Comparison of ENCODE assay signal across 8 cellular contexts in genomic region chr6:25014806-25015560, GRCh38.
DNase-seq lines count a peak whose midpoint lies in the region; ATAC-seq and TF ChIP-seq lines count a peak whose summit lies in the region.

No MANE protein-coding gene starts in this region.

- no peaks in the 10 kb centered on the region for H3K9me3 Mint-ChIP-seq in naive thymus-derived CD4-positive, alpha-beta T cell

- in situ Hi-C loops in mammary epithelial cell (cut with MboI; ENCODE audit: low sequenced_read_pairs in 2 of 2) = loop anchor here (5.0 kb wide), 1 partner anchor 158 kb away; no protein-coding TSS in a partner anchor

- H3K79me2 ChIP-seq in DOHH2 (ENCODE audit: control insufficient read depth, low read length) (no peaks in the 10 kb centered on the region), mammary epithelial cell (ENCODE audit: insufficient read depth, low read length) (no peaks in the 10 kb centered on the region)

- H3F3A ChIP-seq in DOHH2 (ENCODE audit: control insufficient read depth, insufficient read depth) = peaks cover 10% of the 10 kb centered on the region

- H3K36me3 ChIP-seq in DOHH2 (ENCODE audit: control insufficient read depth, low read length) (no peaks in the 10 kb centered on the region), mammary epithelial cell (ENCODE audit: insufficient read depth, low read length) (no peaks in the 10 kb centered on the region)
- no peaks in the 10 kb centered on the region for H3K36me3 ChIP-seq in naive thymus-derived CD4-positive, alpha-beta T cell (ENCODE audit: control insufficient read depth in 2 of 3, insufficient read depth in 3 of 3, low read length in 3 of 3)

- H3K4me3 ChIP-seq in DOHH2 (ENCODE audit: low read length) = peak overlapping the region; percentile 28
- no peak overlapping the region for H3K4me3 ChIP-seq in mammary epithelial cell (replicated peaks in 1 of 3; ENCODE audit: insufficient read depth in 1 of 3, low read depth in 2 of 3, low read length in 3 of 3)
- H3K4me3 ChIP-seq in naive thymus-derived CD4-positive, alpha-beta T cell (ENCODE audit: low read length) = no peak overlapping the region

- H3K9me3 ChIP-seq in DOHH2 (ENCODE audit: control insufficient read depth, insufficient read depth, low read length) (no peaks in the 10 kb centered on the region), mammary epithelial cell (replicated peaks; ENCODE audit: insufficient read depth, low read length) (no peaks in the 10 kb centered on the region)
- H3K9me3 ChIP-seq in naive thymus-derived CD4-positive, alpha-beta T cell (ENCODE audit: control insufficient read depth in 2 of 3, low read length in 3 of 3) = no peaks in the 10 kb centered on the region

- H3K9me2 ChIP-seq in DOHH2 (replicated peaks; ENCODE audit: control insufficient read depth, low read length) = no peaks in the 10 kb centered on the region

- peak overlapping the region; percentile 31 for H3K9ac ChIP-seq in mammary epithelial cell (ENCODE audit: insufficient read depth, low read length)

- peaks cover 39 to 72% (median 54%) of the 10 kb centered on the region in 7 donors for H3K4me1 Mint-ChIP-seq in naive thymus-derived CD4-positive, alpha-beta T cell

- H3K4me2 ChIP-seq in DOHH2 (ENCODE audit: low read length) (peak overlapping the region; percentile 48), mammary epithelial cell (ENCODE audit: insufficient read depth, low read depth, low read length) (peak overlapping the region; percentile 34)

- peaks cover 59% of the 10 kb centered on the region for H3K4me1 ChIP-seq in DOHH2 (ENCODE audit: control insufficient read depth, low read length)
- peaks cover 74% of the 10 kb centered on the region for H3K4me1 ChIP-seq in mammary epithelial cell (ENCODE audit: insufficient read depth, low read length)
- H3K4me1 ChIP-seq in naive thymus-derived CD4-positive, alpha-beta T cell (ENCODE audit: control insufficient read depth in 2 of 2, insufficient read depth in 2 of 2, low read length in 2 of 2) = peaks cover 13 to 38% of the 10 kb centered on the region in 2 donors

- WGBS in mammary epithelial cell (ENCODE audit: low coverage, missing lambda C conversion rate) = 31% methylated on average over 11 of the region's 11 CpGs

- H3K27ac Mint-ChIP-seq in naive thymus-derived CD4-positive, alpha-beta T cell = peak overlapping the region; percentile 67 to 99 (median 94)

- H3K27ac ChIP-seq in DOHH2 (ENCODE audit: low read depth, low read length) (peak overlapping the region; percentile 38), mammary epithelial cell (ENCODE audit: insufficient read depth, low read depth, low read length) (peak overlapping the region; percentile 58)
- H3K27ac ChIP-seq in naive thymus-derived CD4-positive, alpha-beta T cell (ENCODE audit: low read depth, low read length) = peak overlapping the region; percentile 73

- H4K20me1 ChIP-seq in DOHH2 (ENCODE audit: control insufficient read depth, insufficient read depth, low read depth, low read length) (no peaks in the 10 kb centered on the region), mammary epithelial cell (ENCODE audit: insufficient read depth, low read length) (no peaks in the 10 kb centered on the region)

- dilution Hi-C loops in mammary epithelial cell (cut with HindIII; ENCODE audit: low sequenced_read_pairs) = no loop called here

- CTCF ChIA-PET in mammary epithelial cell (lab: Charles Lee; ENCODE audit: low non-redundant PET) = no interaction called here
- CTCF ChIA-PET in naive thymus-derived CD4-positive, alpha-beta T cell (lab: Charles Lee) = interaction anchor here (0.6 to 7.3 kb wide), 10 partner anchors 13 to 171 kb away, joined by 3 to 77 read pairs (median 5); partner anchors contain the start of gene RIPOR2

- ATAC-seq in naive thymus-derived CD4-positive, alpha-beta T cell = peak; percentile 93
- ATAC-seq in GM21786 (IDR thresholded peaks at IDR 0.05; ENCODE audit: unreplicated experiment) = no peak
- no peak for ATAC-seq in HG02884 (IDR thresholded peaks at IDR 0.05; ENCODE audit: unreplicated experiment)

- H3K4me3 Mint-ChIP-seq in naive thymus-derived CD4-positive, alpha-beta T cell = peak overlapping the region; percentile 2 to 80 (median 62)

- DNase-seq in NCI-H2171 treated with DMSO at 0.1 percent for 48 hours (lab: John Stamatoyannopoulos, UW) (peak; percentile 52), mammary epithelial cell (peak; percentile 51), activated gamma-delta T cell (lab: John Stamatoyannopoulos, UW) (no peak), foreskin melanocyte (no peak)
- DNase-seq in naive thymus-derived CD4-positive, alpha-beta T cell = peak in 7 of 9 donors; percentile 71 to 92 (median 84)

- no peak for TF ChIP-seq CTCF in DOHH2 (IDR thresholded peaks at IDR 0.05; ENCODE audit: low read depth, low read length, poor library complexity, severe bottlenecking)
- TF ChIP-seq CTCF in mammary epithelial cell (conservative IDR thresholded peaks at IDR 0.05 in 1 of 2, IDR thresholded peaks at IDR 0.05 in 1 of 2; ENCODE audit: extremely low read depth in 1 of 2, insufficient read depth in 1 of 2, low read depth in 1 of 2, low read length in 2 of 2) = no peak

- POLR2A ChIA-PET in naive thymus-derived CD4-positive, alpha-beta T cell (lab: Charles Lee) = interaction anchor here (0.7 to 7.7 kb wide), 16 partner anchors 9 to 296 kb away, joined by 3 to 84 read pairs (median 6); partner anchors contain the start of genes C6orf62 and RIPOR2

- BruUV-seq in mammary epithelial cell (replicated peaks; lab: Mats Ljungman, UMichigan) = no TSS peak

- H2AFZ ChIP-seq in mammary epithelial cell (ENCODE audit: low read depth, low read length) = peak overlapping the region; percentile 64

- H3K27me3 ChIP-seq in DOHH2 (ENCODE audit: control insufficient read depth, low read length) = no peaks in the 10 kb centered on the region
- no peaks in the 10 kb centered on the region for H3K27me3 ChIP-seq in mammary epithelial cell (ENCODE audit: insufficient read depth, low read length)
- H3K27me3 ChIP-seq in naive thymus-derived CD4-positive, alpha-beta T cell (ENCODE audit: control insufficient read depth in 2 of 2, insufficient read depth in 2 of 2, low read length in 2 of 2) = no peaks in the 10 kb centered on the region

- intact Hi-C loops in mammary epithelial cell (cut with micrococcal nuclease) = loop anchor here (1.0 to 5.0 kb wide), 2 partner anchors 15 to 433 kb away; no protein-coding TSS in a partner anchor
- intact Hi-C loops in naive thymus-derived CD4-positive, alpha-beta T cell (cut with micrococcal nuclease) = loop anchor here (1.0 to 10.0 kb wide), 7 partner anchors 8 to 520 kb away; partner anchors contain the start of genes ALDH5A1 (in 1 of the 2) and TDP2 (in 1 of the 2)

- peaks cover 0 to 2% (median 0%) of the 10 kb centered on the region in 5 donors for H3K36me3 Mint-ChIP-seq in naive thymus-derived CD4-positive, alpha-beta T cell

- H3K27me3 Mint-ChIP-seq in naive thymus-derived CD4-positive, alpha-beta T cell = no peaks in the 10 kb centered on the region

Comparison
In these comparisons a context has a peak if more than half of its experiments do, and no peak if none do; other contexts are left out.
1. DNase-seq: peak in NCI-H2171 treated with DMSO at 0.1 percent for 48 hours (single experiment), mammary epithelial cell (single experiment) and naive thymus-derived CD4-positive, alpha-beta T cell (7 of 9); none in activated gamma-delta T cell (single experiment) and foreskin melanocyte (single experiment).
2. Peak in every context shown above with its lines, with median percentiles within 50 percentile points of each other: H3K27ac ChIP-seq.